Comparison of ENCODE assay signal across 13 cellular contexts in the genomic region with DNA sequence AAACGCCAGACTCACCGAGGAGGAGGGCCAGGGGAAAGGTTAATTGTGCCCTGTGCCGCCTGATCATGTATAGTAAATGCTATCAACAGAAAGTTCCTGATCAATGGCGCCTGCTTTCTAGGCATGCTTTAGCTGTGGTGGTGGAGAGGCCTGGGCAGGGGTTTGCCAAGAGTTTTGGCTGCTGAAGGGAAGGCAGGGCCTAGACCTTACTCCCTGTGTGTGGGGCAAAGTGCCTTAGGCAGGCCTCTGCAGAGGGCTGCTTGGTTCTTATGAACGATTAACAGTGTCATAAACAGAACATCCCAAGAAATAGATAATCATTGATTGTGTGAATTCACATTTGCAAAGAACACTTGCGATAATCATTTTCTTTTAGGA. TPM values are rescaled to one million over a fixed set of nuclear protein-coding genes. Genes with fewer than 3 reads are reported as not detected.
DNase-seq lines count a peak whose midpoint lies in the region; ATAC-seq and TF ChIP-seq lines count a peak whose summit lies in the region.
"Had no signal": no experiment of that assay in that cellular context is flagged by ENCODE, and none has a peak within 500 bp of the region (broad histone marks: within the 10 kb centered on the region; RNA-seq: fewer than 3 reads in every experiment).

No MANE protein-coding gene starts in this region.

- peaks cover 5% of the 10 kb centered on the region for H3F3A ChIP-seq in SK-N-SH (replicated peaks; ENCODE audit: insufficient read depth)

- peaks cover 18% of the 10 kb centered on the region for H3K79me1 ChIP-seq in mesenchymal stem cell (replicated peaks; ENCODE audit: low read length, poor library complexity, severe bottlenecking)

- H3K18ac ChIP-seq in mesenchymal stem cell (ENCODE audit: low read depth in 1 of 2, low read length in 2 of 2): no peak overlapping the region

- ATAC-seq in Right ventricle myocardium inferior (no peak), GM18517 (IDR thresholded peaks at IDR 0.05; ENCODE audit: unreplicated experiment) (no peak)

- peak overlapping the region in 1 of 2 experiments; percentile 6 for H3K23ac ChIP-seq in mesenchymal stem cell (ENCODE audit: low read length in 2 of 2)

- H2BK15ac ChIP-seq in mesenchymal stem cell (ENCODE audit: low read depth, poor library complexity, severe bottlenecking): no peak overlapping the region

- no peak overlapping the region for H3K4ac ChIP-seq in mesenchymal stem cell (ENCODE audit: low read depth in 1 of 2, low read length in 2 of 2)

- POLR2A ChIA-PET in SK-N-SH (lab: Yijun Ruan, JAX): no interaction called here

- H3K4me1 ChIP-seq in left ventricle myocardium inferior (peaks cover 100% of the 10 kb centered on the region), muscle layer of duodenum (ENCODE audit: control insufficient read depth in 1 of 2, insufficient read depth in 2 of 2, low read length in 2 of 2) (peaks cover 25 to 33% of the 10 kb centered on the region in 2 donors), SK-N-SH (ENCODE audit: control insufficient read depth in 1 of 2, insufficient read depth in 2 of 2, low read depth in 1 of 2, low read length in 1 of 2) (peaks cover 9 to 22% of the 10 kb centered on the region in 2 experiments; a peak in 3 of 4 replicates), mesenchymal stem cell (ENCODE audit: control insufficient read depth, insufficient read depth, low read depth, low read length) (peaks cover 2% of the 10 kb centered on the region)

- no peak overlapping the region for H2BK12ac ChIP-seq in mesenchymal stem cell (ENCODE audit: low read length in 2 of 2)

- CTCF ChIA-PET in SK-N-SH (lab: Yijun Ruan, JAX): interaction anchor here (0.7 to 1.8 kb wide), 2 partner anchors 27 to 164 kb away, joined by 3 to 5 read pairs; no protein-coding TSS in a partner anchor

- H2BK5ac ChIP-seq in mesenchymal stem cell (ENCODE audit: low read depth, low read length, poor library complexity, severe bottlenecking): no peak overlapping the region

- H3K27me3 ChIP-seq in left ventricle myocardium inferior (ENCODE audit: low read depth) (no peaks in the 10 kb centered on the region), dorsolateral prefrontal cortex (no peaks in the 10 kb centered on the region), muscle layer of duodenum (ENCODE audit: low read depth, low read length) (no peaks in the 10 kb centered on the region), SK-N-SH (ENCODE audit: insufficient read depth) (no peaks in the 10 kb centered on the region), mesenchymal stem cell (ENCODE audit: control insufficient read depth in 1 of 2, insufficient read depth in 1 of 2, low read length in 2 of 2) (no peaks in the 10 kb centered on the region)

- no peaks in the 10 kb centered on the region; the same call in 1 of the 2 replicates for H4K20me1 ChIP-seq in SK-N-SH (ENCODE audit: insufficient read depth)

- no peak overlapping the region for H2BK120ac ChIP-seq in mesenchymal stem cell (ENCODE audit: low read depth, low read length)

- H3K27ac ChIP-seq in left ventricle myocardium inferior (replicated peaks): peak overlapping the region; percentile 93
- H3K27ac ChIP-seq in dorsolateral prefrontal cortex: peak overlapping the region in 40 of 59 donors; percentile 5 to 83 (median 42)
- peak overlapping the region; percentile 37 for H3K27ac ChIP-seq in muscle layer of duodenum (ENCODE audit: low read length)
- no peak overlapping the region for H3K27ac ChIP-seq in SK-N-SH (ENCODE audit: low read depth in 2 of 2, low read length in 1 of 2)
- no peak overlapping the region for H3K27ac ChIP-seq in mesenchymal stem cell (ENCODE audit: low read length, poor library complexity, severe bottlenecking)
- H3K27ac ChIP-seq: cardiac muscle cell had no signal

- TF ChIP-seq EP300 in SK-N-SH (IDR thresholded peaks at IDR 0.05; ENCODE audit: borderline replicate concordance in 1 of 2, low read depth in 1 of 2, low read length in 1 of 2): no peak

- H3K36me3 ChIP-seq in left ventricle myocardium inferior (no peaks in the 10 kb centered on the region), muscle layer of duodenum (ENCODE audit: control insufficient read depth in 1 of 2, insufficient read depth in 2 of 2, low read length in 2 of 2) (no peaks in the 10 kb centered on the region), SK-N-SH (replicated peaks in 1 of 2; ENCODE audit: control insufficient read depth in 1 of 2, insufficient read depth in 2 of 2, low read length in 1 of 2) (no peaks in the 10 kb centered on the region), mesenchymal stem cell (ENCODE audit: control insufficient read depth in 1 of 2, insufficient read depth in 2 of 2, low read depth in 1 of 2, low read length in 2 of 2) (no peaks in the 10 kb centered on the region)
- H3K36me3 ChIP-seq: cardiac muscle cell had no signal

- H2AFZ ChIP-seq in SK-N-SH (ENCODE audit: low read depth) (no peak overlapping the region), mesenchymal stem cell (ENCODE audit: low read depth, low read length) (no peak overlapping the region)

- H3K9me2 ChIP-seq in SK-N-SH: no peaks in the 10 kb centered on the region

- H3K9ac ChIP-seq in SK-N-SH (no peak overlapping the region), mesenchymal stem cell (ENCODE audit: low read length) (no peak overlapping the region)

- H3K79me2 ChIP-seq in SK-N-SH (ENCODE audit: insufficient read depth): peaks cover 30% of the 10 kb centered on the region; the same call in 1 of the 2 replicates

- H2AK5ac ChIP-seq in mesenchymal stem cell (ENCODE audit: low read length, severe bottlenecking): no peak overlapping the region

- no peak for DNase-seq in left ventricle myocardium inferior
- DNase-seq in Right ventricle myocardium inferior (ENCODE audit: missing footprints): no peak
- no peak for DNase-seq in dorsolateral prefrontal cortex
- no peak for DNase-seq in SK-N-SH
- no peak for DNase-seq in NCI-H1105 (lab: John Stamatoyannopoulos, UW)
- no peak for DNase-seq in mesenchymal stem cell
- DNase-seq: AML-193, NCI-H2227 treated with DMSO at 0.1 percent for 48 hours, RPMI8226 had no signal

- whole genome bisulfite sequencing in SK-N-SH (ENCODE audit: low lambda C conversion rate): 93% methylated on average over 6 of the region's 6 CpGs
- WGBS in mesenchymal stem cell: 100% methylated on average over 5 of the region's 6 CpGs

- no peak for TF ChIP-seq CTCF in left ventricle myocardium inferior (IDR thresholded peaks at IDR 0.05; ENCODE audit: borderline replicate concordance)
- TF ChIP-seq CTCF in dorsolateral prefrontal cortex (IDR thresholded peaks at IDR 0.05 in 54 of 56, conservative IDR thresholded peaks at IDR 0.05 in 2 of 56; ENCODE audit: low read depth in 1 of 56, partially characterized antibody in 56 of 56): no peak
- no peak for TF ChIP-seq CTCF in SK-N-SH (IDR thresholded peaks at IDR 0.05)

- intact Hi-C loops in left ventricle myocardium inferior (cut with micrococcal nuclease) (no loop called here), Right ventricle myocardium inferior (cut with DNase I) (loop anchor here (10.0 kb wide), 1 partner anchor 322 kb away; no protein-coding TSS in a partner anchor), dorsolateral prefrontal cortex (cut with DNase I) (no loop called here)

- H3K9me3 ChIP-seq in left ventricle myocardium inferior (replicated peaks) (no peaks in the 10 kb centered on the region), muscle layer of duodenum (ENCODE audit: control insufficient read depth in 1 of 2, low read length in 2 of 2) (no peaks in the 10 kb centered on the region), SK-N-SH (no peaks in the 10 kb centered on the region), mesenchymal stem cell (ENCODE audit: control insufficient read depth, low read length) (no peaks in the 10 kb centered on the region)

- H3K4me3 ChIP-seq in left ventricle myocardium inferior (no peak overlapping the region), dorsolateral prefrontal cortex (peak overlapping the region in 5 of 59 donors; percentile 4 to 13 (median 10)), muscle layer of duodenum (ENCODE audit: low read depth in 1 of 2, low read length in 2 of 2) (peak overlapping the region in 1 of 2 donors; percentile 14), SK-N-SH (ENCODE audit: low read depth in 2 of 2, low read length in 1 of 2) (no peak overlapping the region), mesenchymal stem cell (ENCODE audit: insufficient read depth in 1 of 2, low read depth in 1 of 2, low read length in 2 of 2) (no peak overlapping the region)
- H3K4me3 ChIP-seq: cardiac muscle cell, skin epidermis had no signal

- TF ChIP-seq RAD21 in SK-N-SH (IDR thresholded peaks at IDR 0.05; ENCODE audit: low read length): no peak

- no peak overlapping the region for H3K14ac ChIP-seq in mesenchymal stem cell (ENCODE audit: low read length in 2 of 2)

- H4K91ac ChIP-seq in mesenchymal stem cell (ENCODE audit: low read length): no peak overlapping the region

- no peak overlapping the region for H4K8ac ChIP-seq in mesenchymal stem cell (ENCODE audit: low read length)

- H3K4me2 ChIP-seq in SK-N-SH (no peak overlapping the region), mesenchymal stem cell (ENCODE audit: low read length, poor library complexity, severe bottlenecking) (no peak overlapping the region)

TF ChIP-seq in SK-N-SH, 30 proteins besides CTCF, POLR2A, EP300 and RAD21:
- TF ChIP-seq POLR2AphosphoS5 (IDR thresholded peaks at IDR 0.05; ENCODE audit: low read depth, low read length) (no peak), RXRA (IDR thresholded peaks at IDR 0.05; ENCODE audit: borderline replicate concordance, low read depth) (no peak)
- TF ChIP-seq, protein P1, sequence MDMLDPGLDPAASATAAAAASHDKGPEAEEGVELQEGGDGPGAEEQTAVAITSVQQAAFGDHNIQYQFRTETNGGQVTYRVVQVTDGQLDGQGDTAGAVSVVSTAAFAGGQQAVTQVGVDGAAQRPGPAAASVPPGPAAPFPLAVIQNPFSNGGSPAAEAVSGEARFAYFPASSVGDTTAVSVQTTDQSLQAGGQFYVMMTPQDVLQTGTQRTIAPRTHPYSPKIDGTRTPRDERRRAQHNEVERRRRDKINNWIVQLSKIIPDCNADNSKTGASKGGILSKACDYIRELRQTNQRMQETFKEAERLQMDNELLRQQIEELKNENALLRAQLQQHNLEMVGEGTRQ (IDR thresholded peaks at IDR 0.05; ENCODE audit: borderline replicate concordance, low read depth, low read length): no peak

RNA-seq across cellular contexts. Expression of a gene that starts 6.3 kb away (rescaled TPM):
- 24.6 TPM for total RNA-seq in left ventricle myocardium inferior
- 23.1 TPM for total RNA-seq in Right ventricle myocardium inferior
- 10 to 100 TPM; 24.7 to 83.6 (median 37.5) TPM for total RNA-seq in dorsolateral prefrontal cortex
- 2.6 and 2.8 TPM in 2 replicates for polyA plus RNA-seq in SK-N-SH (2012; rRNA removed)
- polyA plus RNA-seq in SK-N-SH (2012; cell fraction: cytosol; rRNA removed): 2.5 and 3.0 TPM in 2 replicates
- polyA plus RNA-seq in SK-N-SH (2012; cell fraction: nucleus; rRNA removed): 3.4 and 3.5 TPM in 2 replicates
- 4.9 TPM for polyA plus RNA-seq in mesenchymal stem cell (2013, experiment 1 of 2)
- 4.4 TPM for polyA plus RNA-seq in mesenchymal stem cell (2013, experiment 2 of 2)

RNA-seq across cellular contexts. Expression of a gene that starts 8.0 kb away (rescaled TPM):
- total RNA-seq in left ventricle myocardium inferior: 77.3 TPM
- 71.5 TPM for total RNA-seq in Right ventricle myocardium inferior
- 10 to 100 TPM; 32.1 to 76.5 (median 56.0) TPM for total RNA-seq in dorsolateral prefrontal cortex
- polyA plus RNA-seq in SK-N-SH (2012; rRNA removed): 20.7 and 27.1 TPM in 2 replicates
- 21.0 and 23.2 TPM in 2 replicates for polyA plus RNA-seq in SK-N-SH (2012; cell fraction: cytosol; rRNA removed)
- 39.3 and 40.7 TPM in 2 replicates for polyA plus RNA-seq in SK-N-SH (2012; cell fraction: nucleus; rRNA removed)
- polyA plus RNA-seq in mesenchymal stem cell (2013, experiment 1 of 2): 4.5 TPM
- polyA plus RNA-seq in mesenchymal stem cell (2013, experiment 2 of 2): 4.7 TPM

Comparison
In these comparisons a context has a peak if more than half of its experiments do, and no peak if none do; other contexts are left out.
1. H3K27ac ChIP-seq: peak in left ventricle myocardium inferior (single experiment), dorsolateral prefrontal cortex (40 of 59) and muscle layer of duodenum (single experiment); none in SK-N-SH (0 of 2) and mesenchymal stem cell (single experiment).